In the genomic region with DNA sequence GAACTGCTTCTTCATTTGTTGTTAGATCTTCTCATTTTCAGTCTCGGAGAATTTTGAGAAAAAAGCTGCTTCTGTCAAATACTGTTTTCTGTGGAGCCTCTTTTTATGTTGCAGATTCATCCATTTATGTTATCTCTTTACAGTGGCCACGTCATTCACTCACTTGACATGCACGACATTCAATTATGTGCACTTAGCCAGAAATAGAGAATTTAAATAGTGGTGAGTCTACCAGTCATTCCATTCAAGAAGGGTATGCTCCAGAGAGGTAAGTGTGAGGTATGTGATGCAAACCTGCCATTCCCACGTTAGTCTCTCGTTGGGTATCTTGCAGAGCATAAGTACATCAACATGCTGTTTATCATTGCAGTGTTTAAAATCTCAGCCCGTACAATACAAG, we compare ENCODE assay signal across 12 cellular contexts. TPM values are rescaled to one million over a fixed set of nuclear protein-coding genes. Genes with fewer than 3 reads are reported as not detected.
DNase-seq lines count a peak whose midpoint lies in the region; ATAC-seq lines count a peak whose summit lies in the region.
"Had no signal": no experiment of that assay in that cellular context is flagged by ENCODE, and none has a peak within 500 bp of the region (broad histone marks: within the 10 kb centered on the region; RNA-seq: fewer than 3 reads in every experiment).

No MANE protein-coding gene starts in this region.

- H3K27ac Mint-ChIP-seq in T-helper 17 cell: peak overlapping the region; percentile 80
- H3K27ac Mint-ChIP-seq in memory B cell: peak overlapping the region; percentile 28

- no peaks in the 10 kb centered on the region for H3K9me3 ChIP-seq in T-helper 17 cell (ENCODE audit: control insufficient read depth, low read length, poor library complexity, severe bottlenecking)
- H3K9me3 ChIP-seq: HAP-1, upper lobe of left lung had no signal

- peak overlapping the region; percentile 55 for H3K4me3 Mint-ChIP-seq in T-helper 17 cell
- no peak overlapping the region for H3K4me3 Mint-ChIP-seq in memory B cell

- peaks cover 40% of the 10 kb centered on the region for H3K4me1 Mint-ChIP-seq in T-helper 17 cell
- H3K4me1 Mint-ChIP-seq in memory B cell: peaks cover 29% of the 10 kb centered on the region

- H3K36me3 Mint-ChIP-seq in T-helper 17 cell (ENCODE audit: low read depth) (peaks cover 2% of the 10 kb centered on the region), memory B cell (peaks cover 22% of the 10 kb centered on the region)

- no peaks in the 10 kb centered on the region for H3K9me3 Mint-ChIP-seq in memory B cell

- H3K27me3 Mint-ChIP-seq in T-helper 17 cell (no peaks in the 10 kb centered on the region), memory B cell (no peaks in the 10 kb centered on the region)

- ATAC-seq in GM18498 (IDR thresholded peaks at IDR 0.05; ENCODE audit: unreplicated experiment) (peak; percentile 22), GM21529 (IDR thresholded peaks at IDR 0.05; ENCODE audit: unreplicated experiment) (peak; percentile 22), T-helper 17 cell (peak; percentile 17), memory B cell (ENCODE audit: low read depth) (peak; percentile 22), Right ventricle myocardium superior (ENCODE audit: poor library complexity) (no peak), GM18511 (IDR thresholded peaks at IDR 0.05; ENCODE audit: unreplicated experiment) (no peak), HG02981 (IDR thresholded peaks at IDR 0.05; ENCODE audit: unreplicated experiment) (no peak)

- intact Hi-C loops in Right ventricle myocardium superior (cut with DNase I): no loop called here

- DNase-seq in T-helper 17 cell (no peak), memory B cell (ENCODE audit: low spot score in 2 of 2) (no peak), NOMO-1 (lab: John Stamatoyannopoulos, UW; ENCODE audit: unreplicated experiment in 2 of 2) (no peak), Right ventricle myocardium superior (no peak)
- DNase-seq: NCI-H1092 treated with DMSO at 0.1 percent for 48 hours; NK-92 treated with Interleukin-12 subunit alpha and Interleukin-12 subunit beta, amount 100 ng/mL, for 24 hours; upper lobe of left lung had no signal

RNA-seq across cellular contexts. Expression of a gene that starts 9.8 kb away (rescaled TPM):
- total RNA-seq in T-helper 17 cell (100 to 1,000 TPM; 111 to 147 TPM), Right ventricle myocardium superior (149 TPM)

RNA-seq across cellular contexts. Expression of a gene that starts 30.3 kb away (rescaled TPM):
- total RNA-seq in T-helper 17 cell: 10 to 100 TPM; 50.6 to 58.4 TPM
- 7.4 TPM for total RNA-seq in Right ventricle myocardium superior

Comparison
In these comparisons a context has a peak if more than half of its experiments do, and no peak if none do; other contexts are left out.
1. ATAC-seq: peak in GM18498 (single experiment), GM21529 (single experiment), T-helper 17 cell (single experiment) and memory B cell (single experiment); none in Right ventricle myocardium superior (single experiment), GM18511 (single experiment) and HG02981 (single experiment).